19 cellular contexts compared by ENCODE assay signal in genomic region chr2:66569974-66570373, GRCh38.
DNase-seq lines count a peak whose midpoint lies in the region; ATAC-seq and TF ChIP-seq lines count a peak whose summit lies in the region.
"Had no signal": no experiment of that assay in that cellular context is flagged by ENCODE, and none has a peak within 500 bp of the region (broad histone marks: within the 10 kb centered on the region; RNA-seq: fewer than 3 reads in every experiment).

No MANE protein-coding gene starts in this region.

- H3K4me1 ChIP-seq in OCI-LY1 (ENCODE audit: insufficient read depth, low read length, severe bottlenecking) (peaks cover 97% of the 10 kb centered on the region), esophagus muscularis mucosa (peaks cover 3 to 98% (median 77%) of the 10 kb centered on the region in 4 donors)
- H3K4me1 ChIP-seq: foreskin keratinocyte had no signal

- H3K36me3 Mint-ChIP-seq in nephron progenitor cell (ENCODE audit: low read depth) (peaks cover 26% of the 10 kb centered on the region), natural killer cell (no peaks in the 10 kb centered on the region)
- H3K36me3 Mint-ChIP-seq in activated naive CD8-positive, alpha-beta T cell treated with anti-CD3 and anti-CD28 coated beads for 36 hours, result no peaks in the 10 kb centered on the region
- H3K36me3 Mint-ChIP-seq: memory B cell had no signal

- peak; percentile 9 for DNase-seq in A172 (ENCODE audit: low spot score)
- no peak for DNase-seq in esophagus muscularis mucosa (ENCODE audit: extremely low spot score)
- DNase-seq in nephron progenitor cell, result no peak
- no peak for DNase-seq in activated naive CD8-positive, alpha-beta T cell treated with anti-CD3 and anti-CD28 coated beads for 36 hours
- DNase-seq in natural killer cell, result no peak
- DNase-seq: 8988T; activated naive CD4-positive, alpha-beta T cell treated with anti-CD3 and anti-CD28 coated beads, Interleukin-2, amount 50 U/mL, for 16 hours; Calu3; foreskin keratinocyte; hypothalamus; Right ventricle myocardium superior had no signal

- ATAC-seq in GM21717 (IDR thresholded peaks at IDR 0.05; ENCODE audit: unreplicated experiment) (no peak), GM18870 (IDR thresholded peaks at IDR 0.05; ENCODE audit: unreplicated experiment) (no peak), natural killer cell (no peak)
- ATAC-seq: foreskin keratinocyte had no signal

- H3K4me3 ChIP-seq in OCI-LY1 (ENCODE audit: low read depth, low read length, poor library complexity, severe bottlenecking), result peak overlapping the region; percentile 57
- H3K4me3 ChIP-seq in esophagus muscularis mucosa, result no peak overlapping the region
- H3K4me3 ChIP-seq: ascending aorta, BLaER1, K562 had no signal

- H3K27me3 Mint-ChIP-seq in nephron progenitor cell (ENCODE audit: low read depth, poor library complexity) (no peaks in the 10 kb centered on the region), natural killer cell (ENCODE audit: low read depth in 2 of 2) (peaks cover 7 to 12% of the 10 kb centered on the region in 2 donors)
- H3K27me3 Mint-ChIP-seq in activated naive CD8-positive, alpha-beta T cell treated with anti-CD3 and anti-CD28 coated beads for 36 hours, result peaks cover 37% of the 10 kb centered on the region

- peak overlapping the region; percentile 71 for H3K4me2 ChIP-seq in OCI-LY1 (ENCODE audit: low read length)

- no peaks in the 10 kb centered on the region for H3K9me3 ChIP-seq in OCI-LY1 (ENCODE audit: low read length)
- no peaks in the 10 kb centered on the region for H3K9me3 ChIP-seq in esophagus muscularis mucosa
- H3K9me3 ChIP-seq: ascending aorta, BLaER1, neutrophil had no signal

- H3K27ac Mint-ChIP-seq in nephron progenitor cell (peak overlapping the region; percentile 99), natural killer cell (no peak overlapping the region)
- no peak overlapping the region for H3K27ac Mint-ChIP-seq in activated naive CD8-positive, alpha-beta T cell treated with anti-CD3 and anti-CD28 coated beads for 36 hours
- H3K27ac Mint-ChIP-seq: memory B cell had no signal

- H3K79me2 ChIP-seq in OCI-LY1 (ENCODE audit: insufficient read depth, low read length), result no peaks in the 10 kb centered on the region

- H3K27me3 ChIP-seq in OCI-LY1 (ENCODE audit: insufficient read depth, low read length) (no peaks in the 10 kb centered on the region), esophagus muscularis mucosa (no peaks in the 10 kb centered on the region)
- H3K27me3 ChIP-seq: ascending aorta, foreskin keratinocyte had no signal

- H3K9me2 ChIP-seq in OCI-LY1 (ENCODE audit: low read depth, low read length), result no peaks in the 10 kb centered on the region

- H4K20me1 ChIP-seq in OCI-LY1 (ENCODE audit: insufficient read depth, low read length), result no peaks in the 10 kb centered on the region

- TF ChIP-seq EP300 in esophagus muscularis mucosa (IDR thresholded peaks at IDR 0.05), result no peak

- 61% methylated on average over 2 of the region's 2 CpGs for WGBS in esophagus muscularis mucosa

- no peak for TF ChIP-seq POLR2A in esophagus muscularis mucosa (IDR thresholded peaks at IDR 0.05; ENCODE audit: low read depth)

- no peak overlapping the region for H2AFZ ChIP-seq in OCI-LY1 (ENCODE audit: low read length)

- TF ChIP-seq CTCF in OCI-LY1 (IDR thresholded peaks at IDR 0.05; ENCODE audit: low read length) (no peak), esophagus muscularis mucosa (IDR thresholded peaks at IDR 0.05) (no peak), nephron progenitor cell (IDR thresholded peaks at IDR 0.05) (no peak), natural killer cell (IDR thresholded peaks at IDR 0.05) (no peak)

- H3K27ac ChIP-seq in OCI-LY1 (ENCODE audit: low read depth, low read length, poor library complexity, severe bottlenecking) (peak overlapping the region; percentile 89), esophagus muscularis mucosa (replicated peaks in 1 of 4) (peak overlapping the region; percentile 30 to 97 (median 77))
- H3K27ac ChIP-seq: ascending aorta, BLaER1, foreskin keratinocyte, neutrophil had no signal

- H3F3A ChIP-seq in OCI-LY1 (ENCODE audit: insufficient read depth, low read length), result no peaks in the 10 kb centered on the region

- no peaks in the 10 kb centered on the region for H3K9me3 Mint-ChIP-seq in nephron progenitor cell
- no peaks in the 10 kb centered on the region for H3K9me3 Mint-ChIP-seq in activated naive CD8-positive, alpha-beta T cell treated with anti-CD3 and anti-CD28 coated beads for 36 hours
- no peaks in the 10 kb centered on the region for H3K9me3 Mint-ChIP-seq in natural killer cell
- H3K9me3 Mint-ChIP-seq: memory B cell had no signal

- H3K4me3 Mint-ChIP-seq in nephron progenitor cell (peak overlapping the region; percentile 60), natural killer cell (no peak overlapping the region)
- no peak overlapping the region for H3K4me3 Mint-ChIP-seq in activated naive CD8-positive, alpha-beta T cell treated with anti-CD3 and anti-CD28 coated beads for 36 hours
- H3K4me3 Mint-ChIP-seq: memory B cell had no signal

- H3K36me3 ChIP-seq in OCI-LY1 (ENCODE audit: insufficient read depth, low read length) (no peaks in the 10 kb centered on the region), esophagus muscularis mucosa (peaks cover 10 to 47% (median 23%) of the 10 kb centered on the region in 4 donors)
- H3K36me3 ChIP-seq: BLaER1, neutrophil had no signal

- H3K4me1 Mint-ChIP-seq in nephron progenitor cell (peaks cover 88% of the 10 kb centered on the region), natural killer cell (peaks cover 2 to 12% of the 10 kb centered on the region in 2 donors)
- peaks cover 4% of the 10 kb centered on the region for H3K4me1 Mint-ChIP-seq in activated naive CD8-positive, alpha-beta T cell treated with anti-CD3 and anti-CD28 coated beads for 36 hours

- intact Hi-C loops in esophagus muscularis mucosa (cut with DNase I) (loop anchor here (10.0 kb wide), 1 partner anchor 755 kb away; no protein-coding TSS in a partner anchor), natural killer cell (cut with micrococcal nuclease) (loop anchor here (10.0 kb wide), 1 partner anchor 135 kb away; the partner anchor contains the start of gene MEIS1)

- peak overlapping the region; percentile 55 for H3K9ac ChIP-seq in OCI-LY1 (ENCODE audit: low read length)
- H3K9ac ChIP-seq: BLaER1 had no signal
